In genomic region chr3:150545419-150546225, GRCh38 we compare ENCODE assay signal across 8 cellular contexts. TPM values are rescaled to one million over a fixed set of nuclear protein-coding genes. Genes with fewer than 3 reads are reported as not detected.
DNase-seq lines count a peak whose midpoint lies in the region; ATAC-seq and TF ChIP-seq lines count a peak whose summit lies in the region.

No MANE protein-coding gene starts in this region.

- ATAC-seq in GM21786 (IDR thresholded peaks at IDR 0.05; ENCODE audit: unreplicated experiment) = peak; percentile 15
- ATAC-seq in GM18519 (IDR thresholded peaks at IDR 0.05; ENCODE audit: low FRiP score, unreplicated experiment) = no peak

- intact Hi-C loops in activated T-helper 2 cell treated with anti-CD3 and anti-CD28 coated beads, Interferon-gamma antibody, Interleukin-2, Interleukin-4, amounts not matched to agents 10 μg/mL and 5 μg/mL and 100 μg/mL, durations not matched to agents 14 hours and 24 hours and 36 hours (cut with micrococcal nuclease) = loop anchor here (1.0 to 10.0 kb wide), 7 partner anchors 58 to 793 kb away; partner anchors contain the start of genes COMMD2, ERICH6, MED12L and SELENOT

- H3K4me1 ChIP-seq in osteoblast (ENCODE audit: insufficient read depth, low read length) (peaks cover 28% of the 10 kb centered on the region), urinary bladder (ENCODE audit: insufficient read depth) (no peaks in the 10 kb centered on the region)

- H3K36me3 ChIP-seq in osteoblast (ENCODE audit: insufficient read depth, low read length) = peaks cover 24% of the 10 kb centered on the region
- peaks cover 4% of the 10 kb centered on the region for H3K36me3 ChIP-seq in urinary bladder (ENCODE audit: insufficient read depth)

- no peak for TF ChIP-seq CTCF in osteoblast (IDR thresholded peaks at IDR 0.05; ENCODE audit: extremely low read depth, low read depth, low read length)

- no peaks in the 10 kb centered on the region for H3K9me3 ChIP-seq in osteoblast (ENCODE audit: low read depth, low read length)

- peak overlapping the region; percentile 90 for H3K4me3 ChIP-seq in osteoblast (ENCODE audit: insufficient read depth, low read length)
- H3K4me3 ChIP-seq in urinary bladder (ENCODE audit: low read depth, low read length) = peak overlapping the region; percentile 71

- WGBS in urinary bladder = under 1% methylated on average over 54 of the region's 54 CpGs

- H3K79me2 ChIP-seq in osteoblast (ENCODE audit: insufficient read depth, low read length) = peaks cover 83% of the 10 kb centered on the region

- peaks cover 75% of the 10 kb centered on the region for H3K36me3 Mint-ChIP-seq in activated T-helper 2 cell treated with anti-CD3 and anti-CD28 coated beads, Interferon-gamma antibody, Interleukin-2, Interleukin-4, amounts not matched to agents 10 μg/mL and 5 μg/mL and 100 μg/mL, durations not matched to agents 14 hours and 24 hours and 36 hours (ENCODE audit: low read depth)

- H3K4me1 Mint-ChIP-seq in activated T-helper 2 cell treated with anti-CD3 and anti-CD28 coated beads, Interferon-gamma antibody, Interleukin-2, Interleukin-4, amounts not matched to agents 10 μg/mL and 5 μg/mL and 100 μg/mL, durations not matched to agents 14 hours and 24 hours and 36 hours (ENCODE audit: low read depth) = peaks cover 55% of the 10 kb centered on the region

- peak overlapping the region; percentile 88 for H3K4me2 ChIP-seq in osteoblast (ENCODE audit: insufficient read depth, low read length)

- peak overlapping the region; percentile 97 for H3K4me3 Mint-ChIP-seq in activated T-helper 2 cell treated with anti-CD3 and anti-CD28 coated beads, Interferon-gamma antibody, Interleukin-2, Interleukin-4, amounts not matched to agents 10 μg/mL and 5 μg/mL and 100 μg/mL, durations not matched to agents 14 hours and 24 hours and 36 hours (ENCODE audit: low read depth)

- H3K27ac Mint-ChIP-seq in activated T-helper 2 cell treated with anti-CD3 and anti-CD28 coated beads, Interferon-gamma antibody, Interleukin-2, Interleukin-4, amounts not matched to agents 10 μg/mL and 5 μg/mL and 100 μg/mL, durations not matched to agents 14 hours and 24 hours and 36 hours = peak overlapping the region; percentile 92

- H3K27me3 Mint-ChIP-seq in activated T-helper 2 cell treated with anti-CD3 and anti-CD28 coated beads, Interferon-gamma antibody, Interleukin-2, Interleukin-4, amounts not matched to agents 10 μg/mL and 5 μg/mL and 100 μg/mL, durations not matched to agents 14 hours and 24 hours and 36 hours (ENCODE audit: low read depth) = no peaks in the 10 kb centered on the region

- H3K9me3 Mint-ChIP-seq in activated T-helper 2 cell treated with anti-CD3 and anti-CD28 coated beads, Interferon-gamma antibody, Interleukin-2, Interleukin-4, amounts not matched to agents 10 μg/mL and 5 μg/mL and 100 μg/mL, durations not matched to agents 14 hours and 24 hours and 36 hours = no peaks in the 10 kb centered on the region

- DNase-seq in DMS79 (lab: John Stamatoyannopoulos, UW) (peak; percentile 51), NCI-H2171 (lab: John Stamatoyannopoulos, UW) (peak; percentile 17), germinal center (ENCODE audit: low spot score) (peak; percentile 40), osteoblast (ENCODE audit: insufficient read length, low spot score, missing footprints) (peak; percentile 51)
- DNase-seq in activated T-helper 2 cell treated with anti-CD3 and anti-CD28 coated beads, Interferon-gamma antibody, Interleukin-2, Interleukin-4, amounts not matched to agents 10 μg/mL and 5 μg/mL and 100 μg/mL, durations not matched to agents 14 hours and 24 hours and 36 hours (ENCODE audit: low spot score) = peak; percentile 50

- peak overlapping the region; percentile 98 for H3K27ac ChIP-seq in osteoblast (ENCODE audit: low read depth, low read length)
- H3K27ac ChIP-seq in urinary bladder (ENCODE audit: low read depth) = peak overlapping the region; percentile 98

- H2AFZ ChIP-seq in osteoblast (ENCODE audit: low read length) = peak overlapping the region; percentile 43

- H4K20me1 ChIP-seq in osteoblast (ENCODE audit: insufficient read depth, low read length) = peaks cover 26% of the 10 kb centered on the region

- H3K27me3 ChIP-seq in osteoblast (ENCODE audit: insufficient read depth, low read length) = no peaks in the 10 kb centered on the region

RNA-seq across cellular contexts. Expression of gene SERP1, which starts 0.7 kb away (rescaled TPM):
- 89.2 and 91.7 TPM in 2 replicates for total RNA-seq in activated T-helper 2 cell treated with anti-CD3 and anti-CD28 coated beads, Interferon-gamma antibody, Interleukin-2, Interleukin-4, amounts not matched to agents 10 μg/mL and 5 μg/mL and 100 μg/mL, durations not matched to agents 14 hours and 24 hours and 36 hours
- 97.5 and 124 TPM in 2 replicates for total RNA-seq in osteoblast
- 144 TPM for total RNA-seq in urinary bladder
- polyA plus RNA-seq in urinary bladder = 115 TPM

RNA-seq across cellular contexts. Expression of gene EIF2A, which starts 1.0 kb away (rescaled TPM):
- 124 and 126 TPM in 2 replicates for total RNA-seq in activated T-helper 2 cell treated with anti-CD3 and anti-CD28 coated beads, Interferon-gamma antibody, Interleukin-2, Interleukin-4, amounts not matched to agents 10 μg/mL and 5 μg/mL and 100 μg/mL, durations not matched to agents 14 hours and 24 hours and 36 hours
- total RNA-seq in osteoblast = 230 and 238 TPM in 2 replicates
- 194 TPM for total RNA-seq in urinary bladder
- 63.3 TPM for polyA plus RNA-seq in urinary bladder

RNA-seq across cellular contexts. Expression of gene SELENOT, which starts 57.5 kb away (rescaled TPM):
- 119 and 121 TPM in 2 replicates for total RNA-seq in activated T-helper 2 cell treated with anti-CD3 and anti-CD28 coated beads, Interferon-gamma antibody, Interleukin-2, Interleukin-4, amounts not matched to agents 10 μg/mL and 5 μg/mL and 100 μg/mL, durations not matched to agents 14 hours and 24 hours and 36 hours
- total RNA-seq in osteoblast (87.9 and 94.3 TPM in 2 replicates), urinary bladder (76.5 TPM)
- polyA plus RNA-seq in urinary bladder = 94.4 TPM
